Comparison of ENCODE assay signal across 14 cellular contexts in genomic region chr5:176180781-176181180, GRCh38.
"Had no signal": no experiment of that assay in that cellular context is flagged by ENCODE, and none has a peak within 500 bp of the region (broad histone marks: within the 10 kb centered on the region; RNA-seq: fewer than 3 reads in every experiment).

No MANE protein-coding gene starts in this region.

- ATAC-seq: activated CD8-positive, alpha-beta T cell treated with anti-CD3 and anti-CD28 coated beads, Interleukin-2, amount 10 ng/mL, durations not matched to agents 7 days and 5 days; activated naive CD8-positive, alpha-beta T cell treated with anti-CD3 and anti-CD28 coated beads, Interleukin-2, amount 50 U/mL, for 24 hours; gastroesophageal sphincter; left lung; stimulated activated memory B cell treated with anti-CD40 and anti-IgM and Interleukin-4, amounts not matched to agents 10 μg/mL and 1 μg/mL and 100 μg/mL, for 72 hours had no signal

- H3K4me3 Mint-ChIP-seq: activated CD8-positive, alpha-beta T cell treated with anti-CD3 and anti-CD28 coated beads, Interleukin-2, amount 10 ng/mL, durations not matched to agents 7 days and 5 days; activated naive CD8-positive, alpha-beta T cell treated with anti-CD3 and anti-CD28 coated beads, Interleukin-2, amount 50 U/mL, for 24 hours; memory B cell; stimulated activated memory B cell treated with anti-CD40 and anti-IgM and Interleukin-4, amounts not matched to agents 10 μg/mL and 1 μg/mL and 100 μg/mL, for 72 hours had no signal

- H3K27ac ChIP-seq: cardiac muscle cell, colonic mucosa, gastroesophageal sphincter, left lung, SJCRH30, transverse colon had no signal

- H3K4me3 ChIP-seq: cardiac muscle cell, colonic mucosa, gastroesophageal sphincter, left lung, SJCRH30, transverse colon had no signal

- H3K4me1 Mint-ChIP-seq: activated naive CD8-positive, alpha-beta T cell treated with anti-CD3 and anti-CD28 coated beads, Interleukin-2, amount 50 U/mL, for 24 hours; memory B cell; stimulated activated memory B cell treated with anti-CD40 and anti-IgM and Interleukin-4, amounts not matched to agents 10 μg/mL and 1 μg/mL and 100 μg/mL, for 72 hours had no signal

- DNase-seq: activated CD4-positive, alpha-beta T cell treated with anti-CD3 and anti-CD28 coated beads for 48 hours; activated CD8-positive, alpha-beta memory T cell treated with anti-CD3 and anti-CD28 coated beads, Interleukin-2, amount 50 U/mL, for 48 hours; activated CD8-positive, alpha-beta T cell treated with anti-CD3 and anti-CD28 coated beads, Interleukin-2, amount 10 ng/mL, durations not matched to agents 7 days and 5 days; activated naive CD4-positive, alpha-beta T cell treated with Interleukin-2 at 50 U/mL for 16 hours; activated naive CD8-positive, alpha-beta T cell treated with anti-CD3 and anti-CD28 coated beads, Interleukin-2, amount 50 U/mL, for 24 hours; colonic mucosa; left lung; right cardiac atrium; SJCRH30; transverse colon had no signal

- H3K36me3 ChIP-seq: cardiac muscle cell, colonic mucosa, gastroesophageal sphincter, left lung, SJCRH30, transverse colon had no signal

- H3K27me3 ChIP-seq: cardiac muscle cell, colonic mucosa had no signal

- H3K27ac Mint-ChIP-seq: activated CD8-positive, alpha-beta T cell treated with anti-CD3 and anti-CD28 coated beads, Interleukin-2, amount 10 ng/mL, durations not matched to agents 7 days and 5 days; activated naive CD8-positive, alpha-beta T cell treated with anti-CD3 and anti-CD28 coated beads, Interleukin-2, amount 50 U/mL, for 24 hours; memory B cell; stimulated activated memory B cell treated with anti-CD40 and anti-IgM and Interleukin-4, amounts not matched to agents 10 μg/mL and 1 μg/mL and 100 μg/mL, for 72 hours had no signal

- H3K4me1 ChIP-seq: colonic mucosa, gastroesophageal sphincter, left lung, transverse colon had no signal

- H3K36me3 Mint-ChIP-seq: memory B cell; stimulated activated memory B cell treated with anti-CD40 and anti-IgM and Interleukin-4, amounts not matched to agents 10 μg/mL and 1 μg/mL and 100 μg/mL, for 72 hours had no signal
